Comparison of ENCODE assay signal across 8 cellular contexts in genomic region chr2:231642631-231643493, GRCh38. TPM values are rescaled to one million over a fixed set of nuclear protein-coding genes. Genes with fewer than 3 reads are reported as not detected.
DNase-seq lines count a peak whose midpoint lies in the region; ATAC-seq and TF ChIP-seq lines count a peak whose summit lies in the region.

No MANE protein-coding gene starts in this region.

- intact Hi-C loops in aorta (cut with DNase I) = loop anchor here (1.0 to 5.0 kb wide), 3 partner anchors 20 to 64 kb away; partner anchors contain the start of gene PTMA (in 1 of the 2)

- WGBS in aorta, 2 donors = 12 to 17% methylated on average over 30 of the region's 30 CpGs

- H3K9ac ChIP-seq in rectal smooth muscle tissue (ENCODE audit: low read length) = peak overlapping the region; percentile 51

- H3K36me3 ChIP-seq in rectal smooth muscle tissue (ENCODE audit: control insufficient read depth, insufficient read depth, low read length) (no peaks in the 10 kb centered on the region), aorta (ENCODE audit: control insufficient read depth in 1 of 2, insufficient read depth in 2 of 2, low read length in 1 of 2) (no peaks in the 10 kb centered on the region)

- peak overlapping the region; percentile 13; the same call in 1 of the 2 replicates for H3K4me3 ChIP-seq in GM08714 (ENCODE audit: low read length)
- no peak overlapping the region for H3K4me3 ChIP-seq in foreskin fibroblast (ENCODE audit: low read depth in 1 of 2, low read length in 2 of 2)
- peak overlapping the region; percentile 45 for H3K4me3 ChIP-seq in rectal smooth muscle tissue (ENCODE audit: low read length)
- H3K4me3 ChIP-seq in aorta (ENCODE audit: low read length in 2 of 2) = no peak overlapping the region

- no peak for TF ChIP-seq CTCF in foreskin fibroblast (IDR thresholded peaks at IDR 0.05; ENCODE audit: low read depth, low read length)

- peaks cover 20% of the 10 kb centered on the region for H3K4me1 ChIP-seq in rectal smooth muscle tissue (ENCODE audit: control insufficient read depth, insufficient read depth, low read length)
- H3K4me1 ChIP-seq in aorta (ENCODE audit: control insufficient read depth in 1 of 2, insufficient read depth in 2 of 2, low read length in 2 of 2) = peaks cover 0 to 3% of the 10 kb centered on the region in 2 donors

- H3K9me3 ChIP-seq in aorta (ENCODE audit: control insufficient read depth, low read length) = no peaks in the 10 kb centered on the region

- H3K27me3 ChIP-seq in rectal smooth muscle tissue (ENCODE audit: control insufficient read depth, insufficient read depth, low read length) (no peaks in the 10 kb centered on the region), aorta (ENCODE audit: control insufficient read depth in 1 of 2, insufficient read depth in 2 of 2, low read length in 1 of 2) (no peaks in the 10 kb centered on the region)

- ATAC-seq in HG02885 (IDR thresholded peaks at IDR 0.05; ENCODE audit: poor library complexity, unreplicated experiment) (peak; percentile 61), aorta (ENCODE audit: low FRiP score) (peak; percentile 94)

- peak; percentile 61 for DNase-seq in RKO (ENCODE audit: low spot score)
- peak; percentile 12 for DNase-seq in activated effector memory CD4-positive, alpha-beta T cell treated with Interleukin-2 at 50 U/mL for 16 hours
- peak; percentile 75 to 92 for DNase-seq in foreskin fibroblast
- peak; percentile 94 to 96 for DNase-seq in aorta
- no peak for DNase-seq in DMS79 treated with DMSO at 0.1 percent for 48 hours (lab: John Stamatoyannopoulos, UW)

- H3K27ac ChIP-seq in rectal smooth muscle tissue (ENCODE audit: low read depth, low read length) (peak overlapping the region; percentile 92), aorta (ENCODE audit: low read depth in 1 of 2, low read length in 2 of 2) (peak overlapping the region; percentile 97 to 99)

RNA-seq across cellular contexts. Expression of gene TEX44, which starts 50.2 kb away (rescaled TPM):
- not detected for total RNA-seq in aorta
- not detected for polyA plus RNA-seq in aorta

Comparison
In these comparisons a context has a peak if more than half of its experiments do, and no peak if none do; other contexts are left out.
1. H3K4me3 ChIP-seq: peak in GM08714 (single experiment) and rectal smooth muscle tissue (single experiment); none in foreskin fibroblast (0 of 2) and aorta (0 of 2).